In the genomic region with DNA sequence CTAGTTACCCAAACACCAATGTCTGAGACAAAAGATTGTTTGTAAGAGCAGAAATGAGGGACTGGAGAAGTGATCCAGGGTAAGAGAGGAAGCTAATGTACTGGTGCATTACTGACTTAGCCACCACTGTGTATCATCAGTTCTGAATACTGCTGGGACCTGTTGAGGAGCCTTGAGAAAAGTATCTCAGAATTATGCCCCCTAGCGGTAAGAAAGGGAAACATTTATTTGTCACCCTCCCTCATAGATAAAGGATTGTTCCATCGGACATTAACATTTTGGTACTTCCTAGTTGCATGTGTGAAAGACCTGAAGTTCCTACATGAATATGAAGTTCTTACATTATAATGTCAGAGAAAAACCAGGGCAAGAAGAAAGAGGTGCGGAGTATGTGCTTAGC, we compare ENCODE assay signal across 8 cellular contexts.
DNase-seq lines count a peak whose midpoint lies in the region; ATAC-seq and TF ChIP-seq lines count a peak whose summit lies in the region.

No MANE protein-coding gene starts in this region.

- H3K4me1 ChIP-seq in endodermal cell (ENCODE audit: control insufficient read depth, insufficient read depth, low read length), result no peaks in the 10 kb centered on the region

- peak; percentile 88 for ATAC-seq in GM19395 (IDR thresholded peaks at IDR 0.05; ENCODE audit: unreplicated experiment)

- H3K9ac ChIP-seq in endodermal cell (ENCODE audit: extremely low read depth, low read length, poor library complexity, severe bottlenecking), result no peak overlapping the region

- H3K36me3 ChIP-seq in endodermal cell (ENCODE audit: control insufficient read depth, insufficient read depth, low read length), result no peaks in the 10 kb centered on the region

- H3K4me1 Mint-ChIP-seq in endodermal cell, result no peaks in the 10 kb centered on the region

- TF ChIP-seq CTCF in AG09319 (IDR thresholded peaks at IDR 0.05; ENCODE audit: low read depth, low read length) (peak; percentile 4), LNCaP clone FGC (IDR thresholded peaks at IDR 0.05; ENCODE audit: control insufficient read depth, extremely low read depth, insufficient read depth) (peak; percentile 40; the same call in 1 of the 2 replicates), endodermal cell (conservative IDR thresholded peaks at IDR 0.05) (peak; percentile 84)

- no peak overlapping the region for H3K27ac ChIP-seq in endodermal cell (ENCODE audit: low read depth, low read length)
- H3K27ac ChIP-seq in caudate nucleus (ENCODE audit: low read depth, low read length), result no peak overlapping the region

- H3K4me3 ChIP-seq in LNCaP clone FGC (ENCODE audit: low read depth, low read length) (no peak overlapping the region), endodermal cell (ENCODE audit: low read length) (no peak overlapping the region)

- DNase-seq in AG09319 (ENCODE audit: extremely low read depth, low read depth) (no peak), LNCaP clone FGC (ENCODE audit: low read depth) (peak; percentile 3), endodermal cell (peak; percentile 38), mesenteric fat pad (ENCODE audit: low spot score) (no peak), caudate nucleus (lab: John Stamatoyannopoulos, UW) (no peak), anterior cingulate cortex (lab: John Stamatoyannopoulos, UW) (no peak), glomerular visceral epithelial cell (ENCODE audit: extremely low spot score) (no peak)

- no peaks in the 10 kb centered on the region for H3K27me3 ChIP-seq in endodermal cell (ENCODE audit: control insufficient read depth, insufficient read depth, low read length, poor library complexity, severe bottlenecking)

- no peaks in the 10 kb centered on the region for H3K9me3 ChIP-seq in endodermal cell (ENCODE audit: control insufficient read depth, low read length)

- no peaks in the 10 kb centered on the region for H3K36me3 Mint-ChIP-seq in endodermal cell (ENCODE audit: low read depth)

- WGBS in endodermal cell (ENCODE audit: insufficient coverage in 1 of 2, insufficient read length in 1 of 2), 2 experiments, result 14 to 60% methylated on average over 1 to 3 of the region's 3 CpGs

- no peak overlapping the region for H3K4me3 Mint-ChIP-seq in endodermal cell

- H3K27me3 Mint-ChIP-seq in endodermal cell (ENCODE audit: insufficient read depth), result no peaks in the 10 kb centered on the region

- H3K27ac Mint-ChIP-seq in endodermal cell, result no peak overlapping the region

- H3K9me3 Mint-ChIP-seq in endodermal cell, result no peaks in the 10 kb centered on the region

Comparison
In these comparisons a context has a peak if more than half of its experiments do, and no peak if none do; other contexts are left out.
1. DNase-seq: peak in LNCaP clone FGC (single experiment) and endodermal cell (single experiment); none in AG09319 (single experiment), mesenteric fat pad (single experiment), caudate nucleus (0 of 61), anterior cingulate cortex (0 of 58) and glomerular visceral epithelial cell (single experiment).
2. CTCF ChIP-seq: peak in every context shown above with its lines; median percentile 84 in endodermal cell; 40 in LNCaP clone FGC; 4 in AG09319.